In the genomic region with DNA sequence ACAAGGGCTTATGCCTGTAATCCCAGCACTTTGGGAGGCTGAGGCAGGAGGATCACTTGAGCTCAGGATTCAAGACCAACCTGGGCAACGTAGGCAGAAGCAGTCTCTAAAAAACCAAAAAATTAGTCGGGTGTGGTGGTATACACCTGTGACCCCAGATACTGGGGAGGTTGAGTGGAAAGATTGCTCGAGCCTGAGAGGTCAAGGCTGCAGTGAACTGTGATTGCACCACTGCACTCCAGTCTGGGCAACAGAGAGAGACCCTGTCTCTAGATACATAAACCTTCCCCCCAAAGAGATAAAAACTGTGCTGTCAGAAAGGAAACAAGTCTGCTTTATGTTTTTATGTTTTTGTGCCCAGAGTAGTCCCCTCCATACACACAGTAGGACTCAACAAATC, we compare ENCODE assay signal across 26 cellular contexts.
"Had no signal": no experiment of that assay in that cellular context is flagged by ENCODE, and none has a peak within 500 bp of the region (broad histone marks: within the 10 kb centered on the region; RNA-seq: fewer than 3 reads in every experiment).

No MANE protein-coding gene starts in this region.

- DNase-seq: heart left ventricle; hypothalamus; immature natural killer cell; kidney; left colon; left lung; mesendoderm; naive B cell; natural killer cell; ovary; retina; right cardiac atrium; sigmoid colon; stimulated activated CD4-positive, alpha-beta T cell treated with anti-CD3 and anti-CD28 coated beads, Interleukin-12 subunit alpha, Interleukin-12 subunit beta, amount 100 ng/mL, for 4 hours; stimulated activated CD4-positive, alpha-beta T cell treated with anti-CD3 and anti-CD28 coated beads, Interleukin-15, amount 100 ng/mL, for 24 hours; stimulated activated CD4-positive, alpha-beta T cell treated with anti-CD3 and anti-CD28 coated beads, Interleukin-2, amount 100 ng/mL, for 24 hours; stimulated activated CD4-positive, alpha-beta T cell treated with anti-CD3 and anti-CD28 coated beads, Interleukin-4, amount 100 ng/mL, for 1 hour; stimulated activated naive B cell treated with anti-CD40 and anti-IgM and Interleukin-4, amounts not matched to agents 10 μg/mL and 1 μg/mL and 100 μg/mL, for 72 hours; stimulated activated naive CD8-positive, alpha-beta T cell treated with anti-CD3 and anti-CD28 coated beads, Interleukin-15, Interleukin-2, amounts not matched to agents 100 U/mL and 50 U/mL, for 24 hours; stomach; testis; tibial artery; trophoblast cell; upper lobe of right lung had no signal

- H3K27me3 ChIP-seq: heart left ventricle, left lung, ovary, stomach, testis, upper lobe of right lung had no signal

- H3K36me3 ChIP-seq: heart left ventricle, left lung, ovary, sigmoid colon, stomach, tibial artery, upper lobe of right lung had no signal

- H3K4me3 ChIP-seq: heart left ventricle, left lung, lung, ovary, sigmoid colon, skin epidermis, stomach, testis, tibial artery, upper lobe of right lung had no signal

- ATAC-seq: heart left ventricle; left colon; left lung; natural killer cell; right cardiac atrium; stimulated activated naive B cell treated with anti-CD40 and anti-IgM and Interleukin-4, amounts not matched to agents 10 μg/mL and 1 μg/mL and 100 μg/mL, for 72 hours; stimulated activated naive CD8-positive, alpha-beta T cell treated with anti-CD3 and anti-CD28 coated beads, Interleukin-15, Interleukin-2, amounts not matched to agents 100 U/mL and 50 U/mL, for 24 hours; upper lobe of right lung had no signal

- H3K27ac ChIP-seq: heart left ventricle, left lung, ovary, sigmoid colon, skin epidermis, stomach, testis, tibial artery, upper lobe of right lung had no signal

- H3K9me3 ChIP-seq: heart left ventricle, left lung, ovary, sigmoid colon, stomach, testis, tibial artery, upper lobe of right lung had no signal

- H3K4me1 ChIP-seq: heart left ventricle, left lung, sigmoid colon, stomach, testis, tibial artery, upper lobe of right lung had no signal
